In genomic region chr10:27276581-27276980, GRCh38 we compare ENCODE assay signal across 7 cellular contexts.
"Had no signal": no experiment of that assay in that cellular context is flagged by ENCODE, and none has a peak within 500 bp of the region (broad histone marks: within the 10 kb centered on the region; RNA-seq: fewer than 3 reads in every experiment).

No MANE protein-coding gene starts in this region.

- H3K27ac ChIP-seq: HL-60, KMS-11 had no signal

- ATAC-seq: HepG2 had no signal

- FAIRE-seq: HepG2, HTR-8/SVneo had no signal

- H3K9ac ChIP-seq: KMS-11 had no signal

- H3K4me2 ChIP-seq: KMS-11 had no signal

- DNase-seq: IMR-90, KBM-7, KG1 had no signal
